2 cellular contexts compared by ENCODE assay signal in genomic region chr4:115970859-115971258, GRCh38.
TF ChIP-seq lines count a peak whose summit lies in the region.

No MANE protein-coding gene starts in this region.

TF ChIP-seq in HCT116, 20 proteins besides CTCF, POLR2A, EP300 and RAD21:
- no peak for TF ChIP-seq ZNF274 (IDR thresholded peaks at IDR 0.05; ENCODE audit: low read depth, low read length)
- no peak for TF ChIP-seq ZBTB33 (IDR thresholded peaks at IDR 0.05; ENCODE audit: extremely low read depth, insufficient replicate concordance, low read length)
- no peak for TF ChIP-seq FOSL1 (IDR thresholded peaks at IDR 0.05; ENCODE audit: low read depth)
- TF ChIP-seq EGR1 (IDR thresholded peaks at IDR 0.05; ENCODE audit: low read depth) = no peak
- no peak for TF ChIP-seq SIN3A (IDR thresholded peaks at IDR 0.05; ENCODE audit: low read depth)
- TF ChIP-seq TCF7L2 (IDR thresholded peaks at IDR 0.05; ENCODE audit: borderline replicate concordance, extremely low read depth, insufficient read depth, insufficient read length) = no peak
- TF ChIP-seq POLR2AphosphoS5 (IDR thresholded peaks at IDR 0.05; ENCODE audit: low read depth, low read length) = no peak
- TF ChIP-seq JUND (IDR thresholded peaks at IDR 0.05) = no peak
- no peak for TF ChIP-seq ELF1 (IDR thresholded peaks at IDR 0.05; ENCODE audit: borderline replicate concordance, low read depth)
- no peak for TF ChIP-seq MAX (IDR thresholded peaks at IDR 0.05)
- no peak for TF ChIP-seq SRF (IDR thresholded peaks at IDR 0.05; ENCODE audit: low read depth)
- TF ChIP-seq EZH2 (IDR thresholded peaks at IDR 0.05) = no peak
- TF ChIP-seq EZH2phosphoT487 (IDR thresholded peaks at IDR 0.05; ENCODE audit: borderline replicate concordance) = no peak
- TF ChIP-seq ATF3 (IDR thresholded peaks at IDR 0.05) = no peak
- no peak for TF ChIP-seq ZFX (IDR thresholded peaks at IDR 0.05)
- TF ChIP-seq REST (IDR thresholded peaks at IDR 0.05; ENCODE audit: low read depth) = no peak
- no peak for TF ChIP-seq CBX3 (IDR thresholded peaks at IDR 0.05; ENCODE audit: low read depth)
- TF ChIP-seq YY1 (IDR thresholded peaks at IDR 0.05; ENCODE audit: extremely low read depth, insufficient replicate concordance, low read depth, low read length) = no peak

TF ChIP-seq in H1, 55 proteins besides CTCF, POLR2A, EP300 and RAD21:
- TF ChIP-seq E2F6 (IDR thresholded peaks at IDR 0.05) (no peak), GABPA (IDR thresholded peaks at IDR 0.05; ENCODE audit: borderline replicate concordance, insufficient read depth, low read length) (no peak), CEBPB (IDR thresholded peaks at IDR 0.05; ENCODE audit: low read depth, low read length) (no peak), KDM1A (IDR thresholded peaks at IDR 0.05; ENCODE audit: borderline replicate concordance, low read length) (no peak), CHD7 (IDR thresholded peaks at IDR 0.05; ENCODE audit: insufficient replicate concordance, low read length) (no peak), JUN (IDR thresholded peaks at IDR 0.05; ENCODE audit: low read depth, low read length) (no peak), PHF8 (conservative IDR thresholded peaks at IDR 0.05; ENCODE audit: low read depth, low read length) (no peak), KDM5A (IDR thresholded peaks at IDR 0.05; ENCODE audit: low read length) (no peak), SP4 (IDR thresholded peaks at IDR 0.05; ENCODE audit: low read length) (no peak)
